29 cellular contexts compared by ENCODE assay signal in the genomic region with DNA sequence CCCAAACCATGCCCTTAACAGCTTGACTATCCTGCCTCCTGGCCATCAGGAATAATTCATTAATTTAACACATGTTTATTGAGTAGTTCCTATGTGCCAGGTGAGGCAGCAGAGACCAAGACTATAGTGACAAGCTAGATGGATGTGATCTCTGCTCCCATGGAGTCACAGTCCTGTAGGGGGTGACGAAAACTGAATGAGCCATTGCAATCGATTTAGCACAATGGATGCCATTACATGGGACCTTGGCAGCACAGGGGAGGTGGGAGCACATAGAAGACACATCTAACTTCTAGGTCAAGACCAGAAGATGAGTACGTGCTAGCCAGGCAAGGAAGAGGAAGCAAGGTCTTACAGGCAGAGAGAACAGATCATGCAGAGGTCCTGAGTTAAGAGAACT.
"Had no signal": no experiment of that assay in that cellular context is flagged by ENCODE, and none has a peak within 500 bp of the region (broad histone marks: within the 10 kb centered on the region; RNA-seq: fewer than 3 reads in every experiment).

No MANE protein-coding gene starts in this region.

- H2AFZ ChIP-seq: parathyroid adenoma had no signal

- H3K4me1 Mint-ChIP-seq: naive thymus-derived CD8-positive, alpha-beta T cell; neural crest cell; stimulated activated effector memory CD8-positive, alpha-beta T cell treated with anti-CD3 and anti-CD28 coated beads, Interleukin-12 subunit alpha, Interleukin-12 subunit beta, amount 100 ng/mL, for 72 hours; stimulated activated naive B cell treated with anti-CD40 and anti-IgM and Interleukin-4, amounts not matched to agents 10 μg/mL and 1 μg/mL and 100 μg/mL, for 72 hours had no signal

- H3K27ac ChIP-seq: ovary, parathyroid adenoma, psoas muscle, right lobe of liver, sigmoid colon, stomach, thoracic aorta, thyroid gland, tibial nerve, upper lobe of left lung, vagina had no signal

- H3K27ac Mint-ChIP-seq: naive thymus-derived CD8-positive, alpha-beta T cell; natural killer cell treated with Interleukin-12 subunit alpha and Interleukin-12 subunit beta and Interleukin-15 and Interleukin-18, amount 100 ng/mL, for 72 hours; nephron progenitor cell; progenitor cell of endocrine pancreas; stimulated activated effector memory CD8-positive, alpha-beta T cell treated with anti-CD3 and anti-CD28 coated beads, Interleukin-12 subunit alpha, Interleukin-12 subunit beta, amount 100 ng/mL, for 72 hours; stimulated activated naive B cell treated with anti-CD40 and anti-IgM and Interleukin-4, amounts not matched to agents 10 μg/mL and 1 μg/mL and 100 μg/mL, for 72 hours; stimulated activated naive CD8-positive, alpha-beta T cell treated with anti-CD3 and anti-CD28 coated beads, Interleukin-15, Interleukin-2, amounts not matched to agents 100 ng/mL and 50 ng/mL, for 24 hours had no signal

- H3K9me3 ChIP-seq: ovary, psoas muscle, right lobe of liver, sigmoid colon, thoracic aorta, thyroid gland, upper lobe of left lung, vagina had no signal

- H3K4me3 ChIP-seq: ovary, psoas muscle, right lobe of liver, sigmoid colon, stomach, thoracic aorta, thyroid gland, tibial nerve, upper lobe of left lung, vagina had no signal

- H3K4me1 ChIP-seq: parathyroid adenoma, psoas muscle, right lobe of liver, sigmoid colon, stomach, thyroid gland, tibial nerve, upper lobe of left lung had no signal

- H3K9ac ChIP-seq: parathyroid adenoma had no signal

- H3K27me3 ChIP-seq: ovary, right lobe of liver, thyroid gland, tibial nerve, upper lobe of left lung, vagina had no signal

- H3K36me3 ChIP-seq: ovary, right lobe of liver, sigmoid colon, stomach, thoracic aorta, thyroid gland, tibial nerve, upper lobe of left lung, vagina had no signal

- H3K36me3 Mint-ChIP-seq: natural killer cell treated with Interleukin-12 subunit alpha and Interleukin-12 subunit beta and Interleukin-15 and Interleukin-18, amount 100 ng/mL, for 72 hours; stimulated activated effector memory CD8-positive, alpha-beta T cell treated with anti-CD3 and anti-CD28 coated beads, Interleukin-12 subunit alpha, Interleukin-12 subunit beta, amount 100 ng/mL, for 72 hours; stimulated activated naive B cell treated with anti-CD40 and anti-IgM and Interleukin-4, amounts not matched to agents 10 μg/mL and 1 μg/mL and 100 μg/mL, for 72 hours had no signal

- H3K4me3 Mint-ChIP-seq: naive thymus-derived CD8-positive, alpha-beta T cell; natural killer cell treated with Interleukin-12 subunit alpha and Interleukin-12 subunit beta and Interleukin-15 and Interleukin-18, amount 100 ng/mL, for 72 hours; nephron progenitor cell; neural crest cell; stimulated activated effector memory CD8-positive, alpha-beta T cell treated with anti-CD3 and anti-CD28 coated beads, Interleukin-12 subunit alpha, Interleukin-12 subunit beta, amount 100 ng/mL, for 72 hours; stimulated activated naive B cell treated with anti-CD40 and anti-IgM and Interleukin-4, amounts not matched to agents 10 μg/mL and 1 μg/mL and 100 μg/mL, for 72 hours; stimulated activated naive CD8-positive, alpha-beta T cell treated with anti-CD3 and anti-CD28 coated beads, Interleukin-15, Interleukin-2, amounts not matched to agents 100 ng/mL and 50 ng/mL, for 24 hours had no signal

- DNase-seq: naive thymus-derived CD8-positive, alpha-beta T cell; nephron progenitor cell; occipital lobe; ovary; posterior cingulate gyrus; psoas muscle; right cardiac atrium; right lobe of liver; sigmoid colon; small intestine; stimulated activated CD4-positive, alpha-beta T cell treated with anti-CD3 and anti-CD28 coated beads, Interleukin-15, amount 100 ng/mL, for 24 hours; stimulated activated CD4-positive, alpha-beta T cell treated with anti-CD3 and anti-CD28 coated beads, Interleukin-2, amount 100 ng/mL, for 24 hours; stimulated activated CD4-positive, alpha-beta T cell treated with anti-CD3 and anti-CD28 coated beads, Interleukin-2, amount 100 ng/mL, for 48 hours; stimulated activated CD4-positive, alpha-beta T cell treated with anti-CD3 and anti-CD28 coated beads, Interleukin-4, amount 100 ng/mL, for 24 hours; stimulated activated naive B cell treated with anti-CD40 and anti-IgM and Interleukin-4, amounts not matched to agents 10 μg/mL and 1 μg/mL and 100 μg/mL, for 72 hours; stimulated activated naive CD4-positive, alpha-beta T cell treated with Interleukin-2 at 50 U/mL for 16 hours; stomach; thyroid gland; trophoblast cell; upper lobe of left lung had no signal

- H3K79me2 ChIP-seq: parathyroid adenoma had no signal
